ENCODE assay signal across 7 cellular contexts in genomic region chr2:68031546-68032160, GRCh38. TPM values are rescaled to one million over a fixed set of nuclear protein-coding genes. Genes with fewer than 3 reads are reported as not detected.
DNase-seq lines count a peak whose midpoint lies in the region; ATAC-seq, FAIRE-seq and TF ChIP-seq lines count a peak whose summit lies in the region.

No MANE protein-coding gene starts in this region.

- H3K9me3 ChIP-seq in pancreas = no peaks in the 10 kb centered on the region
- no peaks in the 10 kb centered on the region for H3K9me3 ChIP-seq in effector memory CD4-positive, alpha-beta T cell (ENCODE audit: control insufficient read depth, low read length)

- H3K36me3 ChIP-seq in pancreas = no peaks in the 10 kb centered on the region
- H3K36me3 ChIP-seq in effector memory CD4-positive, alpha-beta T cell (ENCODE audit: control insufficient read depth, insufficient read depth, low read length) = no peaks in the 10 kb centered on the region

- H3K27me3 ChIP-seq in pancreas = no peaks in the 10 kb centered on the region
- H3K27me3 ChIP-seq in effector memory CD4-positive, alpha-beta T cell (replicated peaks; ENCODE audit: control insufficient read depth, insufficient read depth, low read length, poor library complexity, severe bottlenecking) = no peaks in the 10 kb centered on the region

- peak; percentile 56 for ATAC-seq in GM21717 (IDR thresholded peaks at IDR 0.05; ENCODE audit: unreplicated experiment)
- ATAC-seq in esophagus mucosa = peak; percentile 67
- peak in 3 of 4 donors; percentile 87 to 89 (median 88) for ATAC-seq in pancreas

- peak; percentile 96 for FAIRE-seq in pancreas (lab: Jason Lieb, UNC)

- H3K4me1 ChIP-seq in pancreas = no peaks in the 10 kb centered on the region
- no peaks in the 10 kb centered on the region for H3K4me1 ChIP-seq in effector memory CD4-positive, alpha-beta T cell (ENCODE audit: control insufficient read depth, insufficient read depth, low read length, poor library complexity, severe bottlenecking)

- in situ Hi-C loops in G401 (cut with HindIII; ENCODE audit: low sequenced_read_pairs) = no loop called here

- intact Hi-C loops in pancreas (cut with DNase I) = no loop called here

- 25 to 30% methylated on average over 2 of the region's 2 CpGs for WGBS in pancreas, 2 donors

- TF ChIP-seq CTCF in pancreas (IDR thresholded peaks at IDR 0.05) = peak in 2 of 4 donors; percentile 46 to 50

- H3K4me3 ChIP-seq in pancreas = no peak overlapping the region
- no peak overlapping the region for H3K4me3 ChIP-seq in effector memory CD4-positive, alpha-beta T cell (ENCODE audit: insufficient read depth, low read depth, low read length, poor library complexity, severe bottlenecking)

- DNase-seq in G401 (ENCODE audit: low spot score) (peak; percentile 82), M059J (ENCODE audit: low read depth) (peak; percentile 68), RPMI8226 (peak; percentile 65), pancreas (no peak)
- DNase-seq in effector memory CD4-positive, alpha-beta T cell = no peak

- H3K27ac ChIP-seq in pancreas = no peak overlapping the region
- no peak overlapping the region for H3K27ac ChIP-seq in effector memory CD4-positive, alpha-beta T cell (ENCODE audit: insufficient read depth, low read length, poor library complexity, severe bottlenecking)

RNA-seq across cellular contexts. Expression of gene C1D, which starts 31.2 kb away (rescaled TPM):
- total RNA-seq in G401 (2014; rRNA removed; shearing (Covaris generic)) = 42.0 and 73.1 TPM in 2 replicates
- total RNA-seq in M059J (2014; rRNA removed; shearing (Covaris generic)) = 49.3 and 62.1 TPM in 2 replicates
- total RNA-seq in esophagus mucosa (11.2 TPM), pancreas (10 to 100 TPM in 1 of 6 donors, 1 to 10 TPM in 5; 3.3 to 10.2 (median 6.3) TPM)
- 10 to 100 TPM in 1 of 2 donors, 1 to 10 TPM in 1; 4.9 to 16.7 TPM for polyA plus RNA-seq in pancreas

Comparison
In these comparisons a context has a peak if more than half of its experiments do, and no peak if none do; other contexts are left out.
1. DNase-seq: peak in G401 (single experiment), M059J (single experiment) and RPMI8226 (single experiment); none in pancreas (0 of 6) and effector memory CD4-positive, alpha-beta T cell (0 of 3).
2. Peak in every context shown above with its lines, with median percentiles within 50 percentile points of each other: ATAC-seq.